In the genomic region with DNA sequence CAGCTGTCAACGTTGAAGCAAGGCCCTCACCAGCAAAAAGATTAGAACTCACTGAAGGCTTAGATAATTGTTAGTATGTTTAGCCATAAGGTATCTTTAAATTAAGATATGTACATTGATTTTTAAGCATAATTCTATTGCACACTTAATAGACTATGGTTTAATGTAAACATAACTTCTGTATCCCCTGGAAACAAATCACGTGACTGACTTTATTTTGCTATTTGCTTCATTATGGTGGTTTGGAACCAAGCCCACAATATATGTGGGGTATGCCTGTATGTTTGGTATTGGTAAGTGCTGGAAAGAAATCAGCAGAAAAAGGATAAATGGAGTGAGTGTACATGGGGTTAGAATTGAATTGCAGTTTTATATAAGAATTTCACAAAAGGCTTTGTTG, we compare ENCODE assay signal across 34 cellular contexts.
"Had no signal": no experiment of that assay in that cellular context is flagged by ENCODE, and none has a peak within 500 bp of the region (broad histone marks: within the 10 kb centered on the region; RNA-seq: fewer than 3 reads in every experiment).

No MANE protein-coding gene starts in this region.

- H3K4me3 ChIP-seq: MG63 had no signal

- H3K9me3 ChIP-seq: MG63 had no signal

- DNase-seq: Karpas-422, Kasumi-1, MG63, MM.1S, MV-4-11, NCI-H1048, NCI-H1092, NCI-H1092 treated with DMSO at 0.1 percent for 48 hours, NCI-H1105, NCI-H1105 treated with DMSO at 0.1 percent for 48 hours, NCI-H1417, NCI-H1417 treated with DMSO at 0.1 percent for 48 hours, NCI-H1436, NCI-H1436 treated with DMSO at 0.1 percent for 48 hours, NCI-H146, NCI-H1694, NCI-H1694 treated with DMSO at 0.1 percent for 48 hours, NCI-H187, NCI-H187 treated with DMSO at 0.1 percent for 48 hours, NCI-H1930, NCI-H2029, NCI-H2029 treated with DMSO at 0.1 percent for 48 hours, NCI-H2081, NCI-H2081 treated with DMSO at 0.1 percent for 48 hours, NCI-H2107, NCI-H2171, NCI-H2171 treated with DMSO at 0.1 percent for 48 hours, NCI-H2227 treated with DMSO at 0.1 percent for 48 hours, NCI-H226, NCI-H345, NCI-H446, NCI-H446 treated with DMSO at 0.1 percent for 48 hours, NCI-H510A, NCI-H510A treated with DMSO at 0.1 percent for 48 hours had no signal

- H3K36me3 ChIP-seq: MG63 had no signal

- H3K27me3 ChIP-seq: MG63 had no signal
